17 cellular contexts compared by ENCODE assay signal in genomic region chr6:85111481-85112001, GRCh38.
DNase-seq lines count a peak whose midpoint lies in the region; ATAC-seq and TF ChIP-seq lines count a peak whose summit lies in the region.
"Had no signal": no experiment of that assay in that cellular context is flagged by ENCODE, and none has a peak within 500 bp of the region (broad histone marks: within the 10 kb centered on the region; RNA-seq: fewer than 3 reads in every experiment).

No MANE protein-coding gene starts in this region.

- peak; percentile 97 for DNase-seq in NCI-H69 (lab: John Stamatoyannopoulos, UW)
- peak; percentile 89 for DNase-seq in astrocyte of the spinal cord (ENCODE audit: low read depth, low spot score)
- peak; percentile 37 for DNase-seq in left ventricle myocardium superior
- DNase-seq in stromal cell of bone marrow (ENCODE audit: low read depth): peak; percentile 87
- DNase-seq in GM13976 (ENCODE audit: low spot score): no peak
- no peak for DNase-seq in HUDEP-2 (lab: John Stamatoyannopoulos, UW; ENCODE audit: unreplicated experiment in 76 of 76)
- DNase-seq: central memory CD4-positive, alpha-beta T cell; effector CD4-positive, alpha-beta T cell; esophagus squamous epithelium; immature natural killer cell; NCI-H187; NCI-H446; small intestine; stimulated activated CD4-positive, alpha-beta T cell treated with anti-CD3 and anti-CD28 coated beads, Interleukin-4, amount 100 ng/mL, for 4 hours; T-helper 17 cell had no signal

- in situ Hi-C loops in astrocyte of the spinal cord (cut with HindIII; ENCODE audit: low sequenced_read_pairs) (no loop called here), GM13976 (cut with MboI; ENCODE audit: low sequenced_read_pairs, unreplicated experiment) (no loop called here)

- intact Hi-C loops in left ventricle myocardium superior (cut with micrococcal nuclease): no loop called here

- ATAC-seq in left ventricle myocardium superior (peak; percentile 26), HG02623 (IDR thresholded peaks at IDR 0.05; ENCODE audit: unreplicated experiment) (no peak)
- ATAC-seq: T-helper 17 cell had no signal

- no peak overlapping the region for H3K4me3 ChIP-seq in astrocyte of the spinal cord (ENCODE audit: low read depth, low read length)
- H3K4me3 ChIP-seq: esophagus squamous epithelium, heart left ventricle had no signal

- TF ChIP-seq CTCF in astrocyte of the spinal cord (IDR thresholded peaks at IDR 0.05; ENCODE audit: low read depth, low read length) (no peak), GM13976 (IDR thresholded peaks at IDR 0.05; ENCODE audit: borderline replicate concordance, control extremely low read depth, extremely low read depth, insufficient read depth, missing control alignments) (no peak)

Comparison
In these comparisons a context has a peak if more than half of its experiments do, and no peak if none do; other contexts are left out.
1. DNase-seq: peak in NCI-H69 (single experiment), astrocyte of the spinal cord (single experiment), left ventricle myocardium superior (single experiment) and stromal cell of bone marrow (single experiment); none in GM13976 (single experiment) and HUDEP-2 (0 of 76).